In genomic region chr3:46104706-46105105, GRCh38 we compare ENCODE assay signal across 15 cellular contexts.
"Had no signal": no experiment of that assay in that cellular context is flagged by ENCODE, and none has a peak within 500 bp of the region (broad histone marks: within the 10 kb centered on the region; RNA-seq: fewer than 3 reads in every experiment).

No MANE protein-coding gene starts in this region.

- H3K4me3 Mint-ChIP-seq: activated B cell treated with CpG ODN at 0.5 μM for 24 hours; activated T-helper 1 cell treated with anti-CD3 and anti-CD28 coated beads, Interleukin-12 subunit alpha, Interleukin-12 subunit beta, Interleukin-2, Interleukin-4 antibody, amounts not matched to agents 30 ng/mL and 10 ng/mL and 1 ng/mL, durations not matched to agents 14 hours and 24 hours and 36 hours; endodermal cell; T-helper 2 cell treated with Interferon-gamma antibody and Interleukin-4, amounts not matched to agents 5 μg/mL and 100 μg/mL, for 36 hours had no signal

- ATAC-seq: gastroesophageal sphincter; heart right ventricle; stimulated activated naive CD8-positive, alpha-beta T cell treated with anti-CD3 and anti-CD28 coated beads, Interleukin-15, Interleukin-2, amounts not matched to agents 100 U/mL and 50 U/mL, for 24 hours had no signal

- H3K4me3 ChIP-seq: ascending aorta, breast epithelium, gastroesophageal sphincter, heart right ventricle, transverse colon had no signal

- H3K9me3 Mint-ChIP-seq: activated B cell treated with CpG ODN at 0.5 μM for 24 hours had no signal

- H3K27me3 Mint-ChIP-seq: activated B cell treated with CpG ODN at 0.5 μM for 24 hours had no signal

- H3K27me3 ChIP-seq: ascending aorta, breast epithelium, transverse colon had no signal

- DNase-seq: activated B cell treated with CpG ODN at 0.5 μM for 24 hours; activated CD4-positive, alpha-beta T cell treated with anti-CD3 and anti-CD28 coated beads for 48 hours; dermis blood vessel endothelial cell; endodermal cell; erythroblast; heart right ventricle; midbrain; stimulated activated CD4-positive, alpha-beta T cell treated with anti-CD3 and anti-CD28 coated beads, Interleukin-4, amount 100 ng/mL, for 1 hour; stimulated activated naive CD8-positive, alpha-beta T cell treated with anti-CD3 and anti-CD28 coated beads, Interleukin-15, Interleukin-2, amounts not matched to agents 100 U/mL and 50 U/mL, for 24 hours; transverse colon had no signal

- H3K27ac Mint-ChIP-seq: activated B cell treated with CpG ODN at 0.5 μM for 24 hours; activated T-helper 1 cell treated with anti-CD3 and anti-CD28 coated beads, Interleukin-12 subunit alpha, Interleukin-12 subunit beta, Interleukin-2, Interleukin-4 antibody, amounts not matched to agents 30 ng/mL and 10 ng/mL and 1 ng/mL, durations not matched to agents 14 hours and 24 hours and 36 hours; endodermal cell; T-helper 2 cell treated with Interferon-gamma antibody and Interleukin-4, amounts not matched to agents 5 μg/mL and 100 μg/mL, for 36 hours had no signal

- H3K36me3 ChIP-seq: ascending aorta, breast epithelium, gastroesophageal sphincter, heart right ventricle, transverse colon had no signal

- H3K4me1 ChIP-seq: ascending aorta, breast epithelium, gastroesophageal sphincter had no signal

- H3K27ac ChIP-seq: ascending aorta, breast epithelium, gastroesophageal sphincter, heart right ventricle, transverse colon had no signal
